In genomic region chr2:191870744-191871143, GRCh38 we compare ENCODE assay signal across 15 cellular contexts. TPM values are rescaled to one million over a fixed set of nuclear protein-coding genes. Genes with fewer than 3 reads are reported as not detected.
DNase-seq lines count a peak whose midpoint lies in the region; ATAC-seq and TF ChIP-seq lines count a peak whose summit lies in the region.
"Had no signal": no experiment of that assay in that cellular context is flagged by ENCODE, and none has a peak within 500 bp of the region (broad histone marks: within the 10 kb centered on the region; RNA-seq: fewer than 3 reads in every experiment).

No MANE protein-coding gene starts in this region.

- H3K36me3 Mint-ChIP-seq in CD8-positive, alpha-beta T cell: no peaks in the 10 kb centered on the region
- H3K36me3 Mint-ChIP-seq: activated naive CD8-positive, alpha-beta T cell treated with anti-CD3 and anti-CD28 coated beads, Interleukin-2, amount 10 ng/mL, durations not matched to agents 7 days and 5 days had no signal

- no peak for ATAC-seq in foreskin keratinocyte
- no peak for ATAC-seq in CD8-positive, alpha-beta T cell

- no peak overlapping the region for H3K9ac ChIP-seq in Karpas-422 (ENCODE audit: low read length)
- H3K9ac ChIP-seq: parathyroid adenoma had no signal

- DNase-seq in GM12865 (ENCODE audit: low read depth): no peak
- peak; percentile 50 for DNase-seq in Karpas-422
- no peak for DNase-seq in astrocyte of the cerebellum (ENCODE audit: low read depth)
- DNase-seq in foreskin keratinocyte: no peak
- DNase-seq in activated effector memory CD4-positive, alpha-beta T cell treated with Interleukin-2 at 50 U/mL for 16 hours: no peak
- DNase-seq in CD8-positive, alpha-beta T cell: no peak
- no peak for DNase-seq in HEK293T (ENCODE audit: extremely low spot score)
- no peak for DNase-seq in hepatic stellate cell (ENCODE audit: low spot score)
- DNase-seq: activated naive CD8-positive, alpha-beta T cell treated with anti-CD3 and anti-CD28 coated beads, Interleukin-2, amount 10 ng/mL, durations not matched to agents 7 days and 5 days; Caco-2; foreskin melanocyte; midbrain; NK-92 treated with Interleukin-12 subunit alpha and Interleukin-12 subunit beta, amount 100 ng/mL, for 24 hours had no signal

- no peak overlapping the region for H3K27ac Mint-ChIP-seq in CD8-positive, alpha-beta T cell
- H3K27ac Mint-ChIP-seq: activated naive CD8-positive, alpha-beta T cell treated with anti-CD3 and anti-CD28 coated beads, Interleukin-2, amount 10 ng/mL, durations not matched to agents 7 days and 5 days had no signal

- intact Hi-C loops in CD8-positive, alpha-beta T cell (cut with DNase I, micrococcal nuclease): no loop called here

- peaks cover 4% of the 10 kb centered on the region for H3K27me3 Mint-ChIP-seq in CD8-positive, alpha-beta T cell (ENCODE audit: low read depth)

- no peaks in the 10 kb centered on the region for H3K9me3 ChIP-seq in Karpas-422 (ENCODE audit: low read length)
- no peaks in the 10 kb centered on the region for H3K9me3 ChIP-seq in CD8-positive, alpha-beta T cell (ENCODE audit: low read length)

- H3K9me2 ChIP-seq in Karpas-422 (replicated peaks; ENCODE audit: insufficient read depth, low read length): no peaks in the 10 kb centered on the region

- no peak overlapping the region for H3K4me2 ChIP-seq in Karpas-422 (ENCODE audit: low read depth, low read length, poor library complexity, severe bottlenecking)

- H3K27ac ChIP-seq in Karpas-422 (ENCODE audit: low read length) (no peak overlapping the region), foreskin keratinocyte (no peak overlapping the region)
- H3K27ac ChIP-seq in CD8-positive, alpha-beta T cell (ENCODE audit: low read depth, low read length): no peak overlapping the region
- H3K27ac ChIP-seq: coronary artery, parathyroid adenoma had no signal

- no peaks in the 10 kb centered on the region for H3K79me2 ChIP-seq in Karpas-422 (ENCODE audit: low read length)
- H3K79me2 ChIP-seq: parathyroid adenoma had no signal

- no peaks in the 10 kb centered on the region for H3K36me3 ChIP-seq in Karpas-422 (ENCODE audit: insufficient read depth, low read length)
- H3K36me3 ChIP-seq in CD8-positive, alpha-beta T cell (ENCODE audit: insufficient read depth, low read length): no peaks in the 10 kb centered on the region

- POLR2A ChIA-PET in CD8-positive, alpha-beta T cell (lab: Charles Lee): no interaction called here
- POLR2A ChIA-PET in HEK293T (lab: Yijun Ruan, JAX): no interaction called here

- TF ChIP-seq CTCF in GM12865 (IDR thresholded peaks at IDR 0.05; ENCODE audit: insufficient read depth, low read depth, low read length, missing control alignments) (peak; percentile 14), astrocyte of the cerebellum (IDR thresholded peaks at IDR 0.05; ENCODE audit: low read depth, low read length, missing control alignments) (peak; percentile 27), foreskin keratinocyte (conservative IDR thresholded peaks at IDR 0.05) (peak; percentile 42)
- TF ChIP-seq CTCF in CD8-positive, alpha-beta T cell (IDR thresholded peaks at IDR 0.05): no peak

- H2AFZ ChIP-seq in Karpas-422 (ENCODE audit: low read length): no peak overlapping the region
- H2AFZ ChIP-seq: parathyroid adenoma had no signal

- H3K27me3 ChIP-seq in Karpas-422 (ENCODE audit: low read length): no peaks in the 10 kb centered on the region
- H3K27me3 ChIP-seq in foreskin keratinocyte: no peaks in the 10 kb centered on the region
- no peaks in the 10 kb centered on the region for H3K27me3 ChIP-seq in CD8-positive, alpha-beta T cell (ENCODE audit: insufficient read depth, low read length)

- H4K20me1 ChIP-seq in Karpas-422 (ENCODE audit: insufficient read depth, low read depth, low read length): no peaks in the 10 kb centered on the region

- H3K4me3 ChIP-seq in GM12865 (ENCODE audit: low read depth, low read length): no peak overlapping the region
- no peak overlapping the region for H3K4me3 ChIP-seq in Karpas-422 (ENCODE audit: low read length)
- H3K4me3 ChIP-seq in astrocyte of the cerebellum (ENCODE audit: low read depth, low read length): no peak overlapping the region
- H3K4me3 ChIP-seq in CD8-positive, alpha-beta T cell (ENCODE audit: low read depth, low read length): no peak overlapping the region
- H3K4me3 ChIP-seq: coronary artery had no signal

- peaks cover 19% of the 10 kb centered on the region for H3K4me1 ChIP-seq in Karpas-422 (ENCODE audit: low read length)
- peaks cover 11% of the 10 kb centered on the region for H3K4me1 ChIP-seq in foreskin keratinocyte
- no peaks in the 10 kb centered on the region for H3K4me1 ChIP-seq in CD8-positive, alpha-beta T cell (ENCODE audit: insufficient read depth, low read length)

- no peaks in the 10 kb centered on the region for H3K9me3 Mint-ChIP-seq in CD8-positive, alpha-beta T cell
- H3K9me3 Mint-ChIP-seq: activated naive CD8-positive, alpha-beta T cell treated with anti-CD3 and anti-CD28 coated beads, Interleukin-2, amount 10 ng/mL, durations not matched to agents 7 days and 5 days had no signal

- H3K4me1 Mint-ChIP-seq in CD8-positive, alpha-beta T cell (ENCODE audit: low read depth): no peaks in the 10 kb centered on the region
- H3K4me1 Mint-ChIP-seq: activated naive CD8-positive, alpha-beta T cell treated with anti-CD3 and anti-CD28 coated beads, Interleukin-2, amount 10 ng/mL, durations not matched to agents 7 days and 5 days had no signal

- CTCF ChIA-PET in CD8-positive, alpha-beta T cell (lab: Charles Lee): no interaction called here
- CTCF ChIA-PET in HEK293T (lab: Yijun Ruan, JAX): interaction anchor here (1.4 to 4.3 kb wide), 2 partner anchors 7 to 292 kb away, joined by 3 to 16 read pairs; no protein-coding TSS in a partner anchor

- H3K4me3 Mint-ChIP-seq in CD8-positive, alpha-beta T cell: no peak overlapping the region
- H3K4me3 Mint-ChIP-seq: activated naive CD8-positive, alpha-beta T cell treated with anti-CD3 and anti-CD28 coated beads, Interleukin-2, amount 10 ng/mL, durations not matched to agents 7 days and 5 days had no signal

- in situ Hi-C loops in astrocyte of the cerebellum (cut with HindIII; ENCODE audit: low sequenced_read_pairs): loop anchor here (5.0 kb wide), 1 partner anchor 287 kb away; no protein-coding TSS in a partner anchor

TF ChIP-seq in HEK293T, 16 proteins besides CTCF, POLR2A, EP300 and RAD21:
- TF ChIP-seq PKNOX1 (IDR thresholded peaks at IDR 0.05) (no peak), SUZ12 (IDR thresholded peaks at IDR 0.05) (no peak)
TF ChIP-seq in HEK293T: peak in this region for 0.

RNA-seq across cellular contexts. Expression of gene CAVIN2, which starts 23.9 kb away (rescaled TPM):
- 2.7 and 3.1 TPM in 2 replicates for total RNA-seq in Karpas-422 (2014; rRNA removed; shearing (Covaris generic); ENCODE audit: low replicate concordance)
- total RNA-seq in foreskin keratinocyte: 6.3 and 8.4 TPM in 2 replicates
- polyA plus RNA-seq in foreskin keratinocyte: 1.8 and 2.6 TPM in 2 replicates
- not detected for total RNA-seq in CD8-positive, alpha-beta T cell
- total RNA-seq: activated naive CD8-positive, alpha-beta T cell treated with anti-CD3 and anti-CD28 coated beads, Interleukin-2, amount 10 ng/mL, durations not matched to agents 7 days and 5 days; Caco-2 had no signal
